In genomic region chr4:4521767-4522166, GRCh38 we compare ENCODE assay signal across 18 cellular contexts. TPM values are rescaled to one million over a fixed set of nuclear protein-coding genes. Genes with fewer than 3 reads are reported as not detected.
DNase-seq lines count a peak whose midpoint lies in the region; ATAC-seq, FAIRE-seq and TF ChIP-seq lines count a peak whose summit lies in the region.
"Had no signal": no experiment of that assay in that cellular context is flagged by ENCODE, and none has a peak within 500 bp of the region (broad histone marks: within the 10 kb centered on the region; RNA-seq: fewer than 3 reads in every experiment).

No MANE protein-coding gene starts in this region.

- peaks cover 8% of the 10 kb centered on the region for H3K36me3 ChIP-seq in adipocyte (ENCODE audit: control insufficient read depth, insufficient read depth, low read length, severe bottlenecking)
- H3K36me3 ChIP-seq in neural progenitor cell, result no peaks in the 10 kb centered on the region
- H3K36me3 ChIP-seq in gastroesophageal sphincter, result no peaks in the 10 kb centered on the region
- no peaks in the 10 kb centered on the region for H3K36me3 ChIP-seq in thyroid gland

- H3K9me3 ChIP-seq in adipocyte (ENCODE audit: control insufficient read depth, low read length), result no peaks in the 10 kb centered on the region
- no peaks in the 10 kb centered on the region for H3K9me3 ChIP-seq in neural progenitor cell (ENCODE audit: low read depth)
- no peaks in the 10 kb centered on the region for H3K9me3 ChIP-seq in gastroesophageal sphincter
- no peaks in the 10 kb centered on the region for H3K9me3 ChIP-seq in thyroid gland
- H3K9me3 ChIP-seq: BLaER1, Caco-2 had no signal

- peak overlapping the region; percentile 69 for H3K4me2 ChIP-seq in neural progenitor cell
- H3K4me2 ChIP-seq: BLaER1 had no signal

- H3K4me1 ChIP-seq in adipocyte (ENCODE audit: control insufficient read depth, insufficient read depth, low read length) (peaks cover 34% of the 10 kb centered on the region), neural progenitor cell (peaks cover 35% of the 10 kb centered on the region), gastroesophageal sphincter (peaks cover 0 to 34% (median 2%) of the 10 kb centered on the region in 3 donors), thyroid gland (peaks cover 5 to 7% of the 10 kb centered on the region in 2 donors)

- intact Hi-C loops in thyroid gland (cut with DNase I), result no loop called here

- no peak for FAIRE-seq in HTR-8/SVneo (lab: Jason Lieb, UNC)
- FAIRE-seq: GM18507 had no signal

- no peak overlapping the region for H3K4me3 Mint-ChIP-seq in neural progenitor cell

- H4K20me1 ChIP-seq in neural progenitor cell (ENCODE audit: low read depth), result peaks cover 35% of the 10 kb centered on the region

- DNase-seq in DMS114 treated with DMSO at 0.1 percent for 48 hours (lab: John Stamatoyannopoulos, UW; ENCODE audit: unreplicated experiment) (peak; percentile 91), adipocyte (ENCODE audit: low read depth) (peak; percentile 40), fibroblast of peridontal ligament (ENCODE audit: extremely low read depth) (peak; percentile 65), neural progenitor cell (ENCODE audit: low spot score) (no peak), HTR-8/SVneo (ENCODE audit: insufficient read length, low spot score) (no peak), thyroid gland (no peak), GM13976 (ENCODE audit: low spot score) (no peak)
- DNase-seq: 8988T; AML-193; Caco-2; CD8-positive, alpha-beta memory T cell; DMS53; GOT3; H9 had no signal

- H3K4me1 Mint-ChIP-seq in neural progenitor cell, result peaks cover 85% of the 10 kb centered on the region

- no peak for ATAC-seq in gastroesophageal sphincter

- H2AFZ ChIP-seq in neural progenitor cell (replicated peaks), result no peak overlapping the region

- no peak overlapping the region for H3K27ac ChIP-seq in neural progenitor cell
- no peak overlapping the region for H3K27ac ChIP-seq in gastroesophageal sphincter
- H3K27ac ChIP-seq in thyroid gland, result no peak overlapping the region
- H3K27ac ChIP-seq: BLaER1, HL-60 had no signal

- TF ChIP-seq CTCF in neural progenitor cell (IDR thresholded peaks at IDR 0.05) (no peak), gastroesophageal sphincter (IDR thresholded peaks at IDR 0.05) (no peak), thyroid gland (IDR thresholded peaks at IDR 0.05) (no peak), GM13976 (IDR thresholded peaks at IDR 0.05; ENCODE audit: borderline replicate concordance, control extremely low read depth, extremely low read depth, insufficient read depth, missing control alignments) (no peak)

- H3K9me3 Mint-ChIP-seq in neural progenitor cell, result no peaks in the 10 kb centered on the region
- H3K9me3 Mint-ChIP-seq: CD8-positive, alpha-beta memory T cell; H9 had no signal

- no peak for TF ChIP-seq EP300 in gastroesophageal sphincter (IDR thresholded peaks at IDR 0.05)

- peaks cover 18% of the 10 kb centered on the region for H3F3A ChIP-seq in neural progenitor cell (ENCODE audit: low read depth)

- TF ChIP-seq POLR2A in gastroesophageal sphincter (IDR thresholded peaks at IDR 0.05), result no peak
- TF ChIP-seq POLR2A in thyroid gland (IDR thresholded peaks at IDR 0.05), result no peak

- in situ Hi-C loops in GM13976 (cut with MboI; ENCODE audit: low sequenced_read_pairs, unreplicated experiment), result no loop called here

- H3K27ac Mint-ChIP-seq in neural progenitor cell, result peak overlapping the region; percentile 91

- H3K4me3 ChIP-seq in adipocyte (ENCODE audit: low read length) (peak overlapping the region; percentile 18), neural progenitor cell (no peak overlapping the region), gastroesophageal sphincter (no peak overlapping the region), thyroid gland (replicated peaks in 1 of 3) (no peak overlapping the region)
- H3K4me3 ChIP-seq: BLaER1 had no signal

- 74 to 84% methylated on average over 2 of the region's 2 CpGs for WGBS in gastroesophageal sphincter (ENCODE audit: low coverage in 1 of 2), 2 donors
- WGBS in thyroid gland, 2 donors, result 83 to 86% methylated on average over 2 of the region's 2 CpGs

- H3K27me3 ChIP-seq in adipocyte (replicated peaks; ENCODE audit: control insufficient read depth, insufficient read depth, low read length) (no peaks in the 10 kb centered on the region), neural progenitor cell (no peaks in the 10 kb centered on the region), gastroesophageal sphincter (no peaks in the 10 kb centered on the region), thyroid gland (no peaks in the 10 kb centered on the region)
- H3K27me3 ChIP-seq: BLaER1 had no signal

- peaks cover 8% of the 10 kb centered on the region for H3K36me3 Mint-ChIP-seq in neural progenitor cell

- H3K79me2 ChIP-seq in neural progenitor cell (ENCODE audit: low read depth), result peaks cover 44% of the 10 kb centered on the region

- H3K9ac ChIP-seq in adipocyte (ENCODE audit: low read length), result no peak overlapping the region
- no peak overlapping the region for H3K9ac ChIP-seq in neural progenitor cell
- H3K9ac ChIP-seq: BLaER1 had no signal

- peaks cover 2% of the 10 kb centered on the region for H3K27me3 Mint-ChIP-seq in neural progenitor cell (ENCODE audit: insufficient read depth, low read depth)
- H3K27me3 Mint-ChIP-seq: CD8-positive, alpha-beta memory T cell had no signal

RNA-seq across cellular contexts. Expression of gene STX18, which starts 20.1 kb away (rescaled TPM):
- total RNA-seq in neural progenitor cell (ENCODE audit: low replicate concordance) (24.9 and 33.9 TPM in 2 replicates), gastroesophageal sphincter (10 to 100 TPM; 17.8 to 25.4 (median 23.4) TPM), thyroid gland (10 to 100 TPM; 23.8 to 42.1 (median 27.2) TPM)

Comparison
In these comparisons a context has a peak if more than half of its experiments do, and no peak if none do; other contexts are left out.
1. DNase-seq: peak in DMS114 treated with DMSO at 0.1 percent for 48 hours (single experiment), adipocyte (single experiment) and fibroblast of peridontal ligament (single experiment); none in neural progenitor cell (single experiment), HTR-8/SVneo (single experiment), thyroid gland (0 of 2) and GM13976 (single experiment).